27 cellular contexts compared by ENCODE assay signal in the genomic region with DNA sequence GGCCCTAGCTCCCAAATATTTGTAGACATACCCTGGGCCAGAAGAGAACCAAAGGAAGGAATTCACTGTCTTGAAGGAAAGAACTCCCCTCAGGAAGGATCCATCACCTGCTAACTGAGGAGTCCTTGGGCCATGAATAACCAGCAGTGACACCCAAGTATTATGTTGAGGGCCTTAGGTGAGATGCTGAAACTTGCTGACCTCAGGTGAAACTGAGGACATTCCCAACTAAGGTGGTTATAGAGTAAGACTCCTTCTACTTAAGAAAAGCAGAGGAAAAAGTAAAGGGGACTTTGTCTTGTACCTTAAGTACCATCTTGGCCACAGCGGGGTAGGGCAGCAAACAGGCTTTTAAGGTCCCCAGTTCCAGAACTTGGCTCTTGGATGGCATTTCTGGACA.
"Had no signal": no experiment of that assay in that cellular context is flagged by ENCODE, and none has a peak within 500 bp of the region (broad histone marks: within the 10 kb centered on the region; RNA-seq: fewer than 3 reads in every experiment).

No MANE protein-coding gene starts in this region.

- DNase-seq: colonic mucosa; cortex of kidney; dermis blood vessel endothelial cell; dorsolateral prefrontal cortex; effector CD4-positive, alpha-beta T cell; effector CD8-positive, alpha-beta T cell; effector memory CD4-positive, alpha-beta T cell; effector memory CD8-positive, alpha-beta T cell; endodermal cell; erythroblast; esophagus squamous epithelium; foreskin fibroblast; foreskin keratinocyte; foreskin melanocyte; gastrocnemius medialis; glutamatergic neuron; head of caudate nucleus; heart left ventricle; heart right ventricle had no signal

- FAIRE-seq: colon, endometrium, endothelial cell of umbilical vein had no signal

- H3K4me3 ChIP-seq: colonic mucosa, coronary artery, dorsolateral prefrontal cortex, esophagus muscularis mucosa, esophagus squamous epithelium, gastrocnemius medialis, gastroesophageal sphincter, heart left ventricle, heart right ventricle had no signal

- H3K36me3 ChIP-seq: colonic mucosa, esophagus muscularis mucosa, esophagus squamous epithelium, gastrocnemius medialis, gastroesophageal sphincter, heart left ventricle, heart right ventricle had no signal

- H3K4me1 ChIP-seq: colonic mucosa, esophagus muscularis mucosa, esophagus squamous epithelium, foreskin keratinocyte, gastrocnemius medialis, gastroesophageal sphincter, heart left ventricle, heart right ventricle had no signal

- H3K9me3 ChIP-seq: colonic mucosa, esophagus muscularis mucosa, gastroesophageal sphincter had no signal

- H3K27me3 ChIP-seq: colonic mucosa, dorsolateral prefrontal cortex, esophagus muscularis mucosa, esophagus squamous epithelium, foreskin keratinocyte, gastrocnemius medialis, gastroesophageal sphincter, heart left ventricle, heart right ventricle had no signal

- ATAC-seq: effector memory CD8-positive, alpha-beta T cell; esophagus mucosa; foreskin keratinocyte; gastrocnemius medialis; gastroesophageal sphincter; heart left ventricle; heart right ventricle had no signal

- H3K27ac ChIP-seq: colonic mucosa, coronary artery, dorsolateral prefrontal cortex, epithelial cell of prostate, esophagus muscularis mucosa, esophagus squamous epithelium, foreskin keratinocyte, gastrocnemius medialis, gastroesophageal sphincter, heart left ventricle, heart right ventricle had no signal
